In the genomic region with DNA sequence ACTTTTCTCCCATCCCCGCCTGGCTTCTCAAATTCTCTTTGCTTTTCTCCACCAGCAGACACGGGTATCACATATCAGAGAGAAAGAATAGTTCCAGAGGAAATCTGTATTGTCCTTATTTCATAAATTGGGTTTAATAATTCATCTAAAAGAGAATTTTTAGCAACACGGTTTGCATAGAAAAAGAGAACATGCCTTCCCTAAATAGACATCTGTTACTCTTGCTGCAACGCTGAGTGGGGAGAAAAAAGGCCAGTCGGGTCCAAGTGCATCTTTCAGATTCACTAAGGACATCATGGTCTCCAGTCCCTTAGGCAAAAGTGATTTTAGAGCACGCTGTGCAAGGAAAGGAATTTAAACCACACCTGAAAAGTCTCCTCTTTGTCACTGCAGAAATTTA, we compare ENCODE assay signal across 23 cellular contexts.
DNase-seq lines count a peak whose midpoint lies in the region; ATAC-seq lines count a peak whose summit lies in the region.
"Had no signal": no experiment of that assay in that cellular context is flagged by ENCODE, and none has a peak within 500 bp of the region (broad histone marks: within the 10 kb centered on the region; RNA-seq: fewer than 3 reads in every experiment).

No MANE protein-coding gene starts in this region.

- H3K36me3 Mint-ChIP-seq in activated T-cell treated with anti-CD3 and anti-CD28 coated beads, Interleukin-2, amount 50 U/mL, for 72 hours (ENCODE audit: insufficient read depth in 2 of 2) = no peaks in the 10 kb centered on the region
- H3K36me3 Mint-ChIP-seq: naive thymus-derived CD4-positive, alpha-beta T cell had no signal

- H3K4me3 ChIP-seq in BLaER1 = no peak overlapping the region
- H3K4me3 ChIP-seq: SK-N-MC, testis had no signal

- H3K4me2 ChIP-seq in BLaER1 = peak overlapping the region; percentile 91

- no peaks in the 10 kb centered on the region for H3K27me3 ChIP-seq in BLaER1
- H3K27me3 ChIP-seq: foreskin keratinocyte, testis had no signal

- DNase-seq in germinal center (ENCODE audit: low spot score) (peak; percentile 40), RPMI8226 (no peak)
- no peak for DNase-seq in activated CD4-positive, alpha-beta T cell treated with anti-CD3 and anti-CD28 coated beads for 4 hours
- DNase-seq in activated T-cell treated with anti-CD3 and anti-CD28 coated beads, Interleukin-2, amount 50 U/mL, for 72 hours = no peak
- DNase-seq in NK-92 treated with Interleukin-12 subunit alpha and Interleukin-12 subunit beta, amount 100 ng/mL, for 24 hours (lab: John Stamatoyannopoulos, UW) = no peak
- DNase-seq: activated T-cell treated with anti-CD3 and anti-CD28 coated beads, Interleukin-2, amount 50 U/mL, for 4 hours; cerebellar nuclear complex; erythroblast; foreskin keratinocyte; HCEC 1CT; hippocampal formation; mammary epithelial cell; naive thymus-derived CD4-positive, alpha-beta T cell; NCI-H774; testis had no signal

- peaks cover 33% of the 10 kb centered on the region for H3K4me1 ChIP-seq in BLaER1
- H3K4me1 ChIP-seq: testis had no signal

- no peaks in the 10 kb centered on the region for H3K9me3 Mint-ChIP-seq in activated T-cell treated with anti-CD3 and anti-CD28 coated beads, Interleukin-2, amount 50 U/mL, for 72 hours
- H3K9me3 Mint-ChIP-seq: activated naive CD4-positive, alpha-beta T cell treated with anti-CD3 and anti-CD28 coated beads, Interleukin-2, amount 50 U/mL, for 72 hours; activated T-cell treated with anti-CD3 and anti-CD28 coated beads, Interleukin-2, amount 50 U/mL, for 4 hours; T-helper 2 cell treated with Interferon-gamma antibody and Interleukin-4, amounts not matched to agents 5 μg/mL and 100 μg/mL, for 36 hours had no signal

- H3K36me3 ChIP-seq in BLaER1 = no peaks in the 10 kb centered on the region

- no peak overlapping the region for H3K9ac ChIP-seq in BLaER1

- no peak overlapping the region for H3K4me3 Mint-ChIP-seq in activated T-cell treated with anti-CD3 and anti-CD28 coated beads, Interleukin-2, amount 50 U/mL, for 72 hours
- H3K4me3 Mint-ChIP-seq: activated T-cell treated with anti-CD3 and anti-CD28 coated beads, Interleukin-2, amount 50 U/mL, for 4 hours; naive thymus-derived CD4-positive, alpha-beta T cell; T-helper 2 cell treated with Interferon-gamma antibody and Interleukin-4, amounts not matched to agents 5 μg/mL and 100 μg/mL, for 36 hours had no signal

- no peaks in the 10 kb centered on the region for H3K9me3 ChIP-seq in BLaER1
- H3K9me3 ChIP-seq: testis had no signal

- H3K4me1 Mint-ChIP-seq in activated T-cell treated with anti-CD3 and anti-CD28 coated beads, Interleukin-2, amount 50 U/mL, for 72 hours (ENCODE audit: low read depth) = peaks cover 4% of the 10 kb centered on the region

- ATAC-seq in GM18907 (IDR thresholded peaks at IDR 0.05; ENCODE audit: unreplicated experiment) (peak; percentile 25), HG03457 (IDR thresholded peaks at IDR 0.05; ENCODE audit: unreplicated experiment) (peak; percentile 18)
- no peak for ATAC-seq in activated T-cell treated with anti-CD3 and anti-CD28 coated beads, Interleukin-2, amount 50 U/mL, for 72 hours (replicated peaks in 1 of 2)
- ATAC-seq: activated naive CD4-positive, alpha-beta T cell treated with anti-CD3 and anti-CD28 coated beads, Interleukin-2, amount 50 U/mL, for 72 hours; activated T-cell treated with anti-CD3 and anti-CD28 coated beads, Interleukin-2, amount 50 U/mL, for 4 hours; foreskin keratinocyte; naive thymus-derived CD4-positive, alpha-beta T cell; sciatic nerve had no signal

- no peak overlapping the region for H3K27ac Mint-ChIP-seq in activated T-cell treated with anti-CD3 and anti-CD28 coated beads, Interleukin-2, amount 50 U/mL, for 72 hours
- H3K27ac Mint-ChIP-seq: activated naive CD4-positive, alpha-beta T cell treated with anti-CD3 and anti-CD28 coated beads, Interleukin-2, amount 50 U/mL, for 72 hours; naive thymus-derived CD4-positive, alpha-beta T cell; T-helper 2 cell treated with Interferon-gamma antibody and Interleukin-4, amounts not matched to agents 5 μg/mL and 100 μg/mL, for 36 hours had no signal

- no peaks in the 10 kb centered on the region for H4K20me1 ChIP-seq in BLaER1

- peaks cover 50% of the 10 kb centered on the region for H3K27me3 Mint-ChIP-seq in activated T-cell treated with anti-CD3 and anti-CD28 coated beads, Interleukin-2, amount 50 U/mL, for 72 hours (ENCODE audit: low read depth)

- no peak overlapping the region for H3K27ac ChIP-seq in BLaER1
- H3K27ac ChIP-seq: C4-2B, foreskin keratinocyte, SK-N-MC, testis had no signal

Comparison
In these comparisons a context has a peak if more than half of its experiments do, and no peak if none do; other contexts are left out.
1. ATAC-seq: peak in GM18907 (single experiment) and HG03457 (single experiment); none in activated T-cell treated with anti-CD3 and anti-CD28 coated beads, Interleukin-2, amount 50 U/mL, for 72 hours (0 of 2).